8 cellular contexts compared by ENCODE assay signal in genomic region chr16:70686376-70687171, GRCh38. TPM values are rescaled to one million over a fixed set of nuclear protein-coding genes. Genes with fewer than 3 reads are reported as not detected.
DNase-seq lines count a peak whose midpoint lies in the region; ATAC-seq and TF ChIP-seq lines count a peak whose summit lies in the region.

No MANE protein-coding gene starts in this region.

- H3K4me1 ChIP-seq in ascending aorta: peaks cover 38 to 84% of the 10 kb centered on the region in 2 donors
- peaks cover 50 to 91% of the 10 kb centered on the region in 2 donors for H3K4me1 ChIP-seq in left lung
- peaks cover 20 to 82% of the 10 kb centered on the region in 2 donors for H3K4me1 ChIP-seq in thyroid gland

- peak overlapping the region; percentile 62 to 70 for H3K4me3 ChIP-seq in ascending aorta
- peak overlapping the region; percentile 9 to 11 for H3K4me3 ChIP-seq in left lung
- H3K4me3 ChIP-seq in thyroid gland (replicated peaks in 1 of 3): peak overlapping the region in 1 of 3 donors; percentile 23

- no peak for TF ChIP-seq POLR2A in thyroid gland (IDR thresholded peaks at IDR 0.05)

- H3K36me3 ChIP-seq in ascending aorta: no peaks in the 10 kb centered on the region
- peaks cover 0 to under 1% of the 10 kb centered on the region in 2 donors for H3K36me3 ChIP-seq in left lung
- H3K36me3 ChIP-seq in thyroid gland: no peaks in the 10 kb centered on the region

- H3K9me3 ChIP-seq in ascending aorta (no peaks in the 10 kb centered on the region), left lung (no peaks in the 10 kb centered on the region), thyroid gland (no peaks in the 10 kb centered on the region)

- H3K27me3 ChIP-seq in ascending aorta (no peaks in the 10 kb centered on the region), left lung (peaks cover 0 to 21% of the 10 kb centered on the region in 2 donors), thyroid gland (no peaks in the 10 kb centered on the region)

- H3K9me3 Mint-ChIP-seq in activated CD4-positive, alpha-beta T cell treated with anti-CD3 and anti-CD28 coated beads for 36 hours (ENCODE audit: low read depth): no peaks in the 10 kb centered on the region
- H3K9me3 Mint-ChIP-seq in activated T-helper 17 cell treated with anti-CD3 and anti-CD28 coated beads, Interleukin-2, amount 50 U/mL, for 72 hours: no peaks in the 10 kb centered on the region

- POLR2A ChIA-PET in activated CD4-positive, alpha-beta T cell treated with anti-CD3 and anti-CD28 coated beads for 36 hours (lab: Charles Lee): no interaction called here

- H3K27me3 Mint-ChIP-seq in activated CD4-positive, alpha-beta T cell treated with anti-CD3 and anti-CD28 coated beads for 36 hours: peaks cover 11% of the 10 kb centered on the region
- peaks cover 3% of the 10 kb centered on the region for H3K27me3 Mint-ChIP-seq in activated T-helper 17 cell treated with anti-CD3 and anti-CD28 coated beads, Interleukin-2, amount 50 U/mL, for 72 hours

- CTCF ChIA-PET in activated CD4-positive, alpha-beta T cell treated with anti-CD3 and anti-CD28 coated beads for 36 hours (lab: Charles Lee): interaction anchor here (0.6 to 1.0 kb wide), 2 partner anchors 85 to 232 kb away, joined by 3 to 4 read pairs; no protein-coding TSS in a partner anchor

- DNase-seq in activated CD4-positive, alpha-beta T cell treated with anti-CD3 and anti-CD28 coated beads for 36 hours: no peak
- no peak for DNase-seq in activated CD4-positive, alpha-beta T cell treated with anti-CD3 and anti-CD28 coated beads, Interleukin-2, amount 50 U/mL, for 4 hours
- DNase-seq in ascending aorta (ENCODE audit: low spot score in 2 of 2): no peak
- DNase-seq in left lung: peak in 1 of 2 donors; percentile 59
- DNase-seq in thyroid gland: no peak

- no peak for ATAC-seq in activated CD4-positive, alpha-beta T cell treated with anti-CD3 and anti-CD28 coated beads for 36 hours
- ATAC-seq in left lung: no peak
- no peak for ATAC-seq in activated T-helper 17 cell treated with anti-CD3 and anti-CD28 coated beads, Interleukin-2, amount 50 U/mL, for 72 hours (replicated peaks)
- no peak for ATAC-seq in HG02852 (IDR thresholded peaks at IDR 0.05; ENCODE audit: unreplicated experiment)
- ATAC-seq in GM19023 (IDR thresholded peaks at IDR 0.05; ENCODE audit: unreplicated experiment): no peak

- no peaks in the 10 kb centered on the region for H3K4me1 Mint-ChIP-seq in activated CD4-positive, alpha-beta T cell treated with anti-CD3 and anti-CD28 coated beads for 36 hours
- no peaks in the 10 kb centered on the region for H3K4me1 Mint-ChIP-seq in activated T-helper 17 cell treated with anti-CD3 and anti-CD28 coated beads, Interleukin-2, amount 50 U/mL, for 72 hours

- WGBS in thyroid gland, 2 donors: 60 to 67% methylated on average over 7 to 13 of the region's 29 CpGs

- H3K4me3 Mint-ChIP-seq in activated CD4-positive, alpha-beta T cell treated with anti-CD3 and anti-CD28 coated beads for 36 hours: peak overlapping the region; percentile 47
- H3K4me3 Mint-ChIP-seq in activated T-helper 17 cell treated with anti-CD3 and anti-CD28 coated beads, Interleukin-2, amount 50 U/mL, for 72 hours: no peak overlapping the region

- TF ChIP-seq CTCF in ascending aorta (IDR thresholded peaks at IDR 0.05): no peak
- TF ChIP-seq CTCF in left lung (IDR thresholded peaks at IDR 0.05): no peak
- TF ChIP-seq CTCF in thyroid gland (IDR thresholded peaks at IDR 0.05): peak in 1 of 6 experiments; percentile 3

- H3K36me3 Mint-ChIP-seq in activated CD4-positive, alpha-beta T cell treated with anti-CD3 and anti-CD28 coated beads for 36 hours (ENCODE audit: low read depth): no peaks in the 10 kb centered on the region
- H3K36me3 Mint-ChIP-seq in activated T-helper 17 cell treated with anti-CD3 and anti-CD28 coated beads, Interleukin-2, amount 50 U/mL, for 72 hours (ENCODE audit: low read depth): no peaks in the 10 kb centered on the region

- no peak overlapping the region for H3K27ac Mint-ChIP-seq in activated CD4-positive, alpha-beta T cell treated with anti-CD3 and anti-CD28 coated beads for 36 hours
- H3K27ac Mint-ChIP-seq in activated T-helper 17 cell treated with anti-CD3 and anti-CD28 coated beads, Interleukin-2, amount 50 U/mL, for 72 hours: no peak overlapping the region

- H3K27ac ChIP-seq in ascending aorta (peak overlapping the region; percentile 96 to 97), left lung (peak overlapping the region; percentile 33 to 71), thyroid gland (peak overlapping the region; percentile 56 to 83 (median 72))

- intact Hi-C loops in activated CD4-positive, alpha-beta T cell treated with anti-CD3 and anti-CD28 coated beads for 36 hours (cut with DNase I, micrococcal nuclease): loop anchor here in 1 of 2 experiments (10.0 kb wide), 1 partner anchor 48 kb away; no protein-coding TSS in a partner anchor
- intact Hi-C loops in ascending aorta (cut with DNase I) (loop anchor here (10.0 kb wide), 1 partner anchor 878 kb away; no protein-coding TSS in a partner anchor), left lung (cut with DNase I) (loop anchor here in 1 of 2 donors (10.0 kb wide), 1 partner anchor 48 kb away; no protein-coding TSS in a partner anchor), thyroid gland (cut with DNase I) (no loop called here)

RNA-seq across cellular contexts. Expression of gene MTSS2, which starts 0.7 kb away (rescaled TPM):
- total RNA-seq in activated CD4-positive, alpha-beta T cell treated with anti-CD3 and anti-CD28 coated beads for 36 hours: 1 to 10 TPM; 1.6 to 3.5 TPM
- total RNA-seq in ascending aorta: 98.6 TPM
- total RNA-seq in left lung: 10 to 100 TPM; 58.1 to 96.3 TPM
- total RNA-seq in thyroid gland: 10 to 100 TPM; 11.3 to 39.8 (median 26.7) TPM
- under 1 TPM; 0.11 to 0.67 TPM for total RNA-seq in activated T-helper 17 cell treated with anti-CD3 and anti-CD28 coated beads, Interleukin-2, amount 50 U/mL, for 72 hours

RNA-seq across cellular contexts. Expression of gene IL34, which starts 40.2 kb away (rescaled TPM):
- total RNA-seq in activated CD4-positive, alpha-beta T cell treated with anti-CD3 and anti-CD28 coated beads for 36 hours: not detected
- 116 TPM for total RNA-seq in ascending aorta
- total RNA-seq in left lung: 1 to 10 TPM; 2.1 to 4.1 TPM
- total RNA-seq in thyroid gland: 1 to 10 TPM; 3.5 to 9.6 (median 5.0) TPM
- total RNA-seq in activated T-helper 17 cell treated with anti-CD3 and anti-CD28 coated beads, Interleukin-2, amount 50 U/mL, for 72 hours: not detected

Comparison
In these comparisons a context has a peak if more than half of its experiments do, and no peak if none do; other contexts are left out.
1. RNA of gene IL34, which starts 40.2 kb away (total RNA-seq): 116 TPM in ascending aorta (single experiment); 3.5 to 9.6 TPM in thyroid gland, 2.1 to 4.1 TPM in left lung, not detected in activated T-helper 17 cell treated with anti-CD3 and anti-CD28 coated beads, Interleukin-2, amount 50 U/mL, for 72 hours and not detected in activated CD4-positive, alpha-beta T cell treated with anti-CD3 and anti-CD28 coated beads for 36 hours; every median in the first group is over 10 times any median in the second.
2. Peak in every context shown above with its lines, with median percentiles within 50 percentile points of each other: H3K27ac ChIP-seq.